Comparison of ENCODE assay signal across 20 cellular contexts in the genomic region with DNA sequence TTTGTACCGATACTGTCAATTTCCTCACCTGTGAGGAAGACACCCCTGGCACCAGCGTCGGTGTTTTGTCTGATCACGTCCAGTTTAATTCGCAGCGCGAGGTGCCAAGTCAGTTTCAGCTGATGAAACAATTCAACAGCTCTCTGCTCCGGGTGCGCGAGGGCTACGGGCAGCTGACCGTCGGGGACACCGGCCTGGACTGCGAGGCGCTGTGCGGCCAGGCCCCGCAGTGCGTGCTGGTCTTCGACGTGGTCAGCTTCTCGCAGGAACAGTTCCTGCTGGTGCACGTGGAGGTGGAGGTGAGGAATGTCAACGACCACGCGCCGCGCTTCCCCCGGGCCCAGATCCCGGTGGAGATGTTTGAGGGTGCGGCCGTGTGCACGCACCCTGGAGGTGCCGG.
A peak's percentile ranks its signal among the peaks of the same experiment; 100 is the strongest.
DNase-seq lines count a peak whose midpoint lies in the region; ATAC-seq and TF ChIP-seq lines count a peak whose summit lies in the region.
"Had no signal": no experiment of that assay in that cellular context is flagged by ENCODE, and none has a peak within 500 bp of the region (broad histone marks: within the 10 kb centered on the region; RNA-seq: fewer than 3 reads in every experiment).

No MANE protein-coding gene starts in this region.

- H3K9me3 ChIP-seq in esophagus muscularis mucosa (no peaks in the 10 kb centered on the region), neuronal stem cell (replicated peaks in 1 of 2; ENCODE audit: control insufficient read depth in 2 of 2, insufficient read depth in 1 of 2, low read depth in 1 of 2, low read length in 2 of 2) (peaks cover 7 to 8% of the 10 kb centered on the region in 2 donors), tibial artery (no peaks in the 10 kb centered on the region)

- TF ChIP-seq EP300 in esophagus muscularis mucosa (IDR thresholded peaks at IDR 0.05) = no peak

- H3K4me3 Mint-ChIP-seq in stimulated activated naive CD8-positive, alpha-beta T cell treated with anti-CD3 and anti-CD28 coated beads, Interleukin-15, amount 100 ng/mL, for 72 hours = no peak overlapping the region

- H3K23ac ChIP-seq in neuronal stem cell (ENCODE audit: low read depth, low read length, poor library complexity) = peak overlapping the region; percentile 80

- peak overlapping the region; percentile 94 for H2BK12ac ChIP-seq in neuronal stem cell (ENCODE audit: low read length)

- no peak for TF ChIP-seq POLR2A in esophagus muscularis mucosa (IDR thresholded peaks at IDR 0.05; ENCODE audit: low read depth)

- intact Hi-C loops in esophagus muscularis mucosa (cut with DNase I) (no loop called here), tibial artery (cut with DNase I; ENCODE audit: low total_unique reads) (no loop called here)

- H3K27me3 ChIP-seq in esophagus muscularis mucosa = peaks cover 0 to 72% (median 22%) of the 10 kb centered on the region in 4 donors
- H3K27me3 ChIP-seq in neuronal stem cell (ENCODE audit: control insufficient read depth in 3 of 3, insufficient read depth in 3 of 3, low read depth in 1 of 3, low read length in 3 of 3) = peaks cover 0 to 29% (median 7%) of the 10 kb centered on the region in 3 experiments
- H3K27me3 ChIP-seq in tibial artery = peaks cover 0 to 36% of the 10 kb centered on the region in 2 donors

- no peak overlapping the region for H3K27ac Mint-ChIP-seq in stimulated activated naive CD8-positive, alpha-beta T cell treated with anti-CD3 and anti-CD28 coated beads, Interleukin-15, amount 100 ng/mL, for 72 hours

- no peaks in the 10 kb centered on the region for H3K36me3 ChIP-seq in esophagus muscularis mucosa
- no peaks in the 10 kb centered on the region for H3K36me3 ChIP-seq in neuronal stem cell (replicated peaks in 1 of 2; ENCODE audit: control insufficient read depth in 2 of 2, insufficient read depth in 2 of 2, low read length in 2 of 2)
- no peaks in the 10 kb centered on the region for H3K36me3 ChIP-seq in tibial artery

- 73% methylated on average over 15 of the region's 34 CpGs for WGBS in esophagus muscularis mucosa
- WGBS in neuronal stem cell (ENCODE audit: extremely low coverage in 2 of 2, insufficient read length in 2 of 2, insufficient replicate concordance in 1 of 2), 2 donors = no CpG with 5 or more reads among the region's 34 CpGs

- H2BK5ac ChIP-seq in neuronal stem cell (ENCODE audit: low read length) = no peak overlapping the region

- H3K4me3 ChIP-seq in esophagus muscularis mucosa = no peak overlapping the region
- no peak overlapping the region for H3K4me3 ChIP-seq in neuronal stem cell (ENCODE audit: low read length in 2 of 2)
- no peak overlapping the region for H3K4me3 ChIP-seq in tibial artery
- H3K4me3 ChIP-seq: PC-9 had no signal

- H4K91ac ChIP-seq in neuronal stem cell (ENCODE audit: low read depth, low read length, poor library complexity) = no peak overlapping the region

- no peaks in the 10 kb centered on the region for H3K9me3 Mint-ChIP-seq in stimulated activated naive CD8-positive, alpha-beta T cell treated with anti-CD3 and anti-CD28 coated beads, Interleukin-15, amount 100 ng/mL, for 72 hours

- H2BK120ac ChIP-seq in neuronal stem cell (ENCODE audit: low read depth, low read length) = no peak overlapping the region

- no peak overlapping the region for H3K4ac ChIP-seq in neuronal stem cell (ENCODE audit: low read length)

- no peaks in the 10 kb centered on the region for H3K4me1 Mint-ChIP-seq in stimulated activated naive CD8-positive, alpha-beta T cell treated with anti-CD3 and anti-CD28 coated beads, Interleukin-15, amount 100 ng/mL, for 72 hours

- peak overlapping the region; percentile 60 for H2AFZ ChIP-seq in neuronal stem cell (ENCODE audit: low read length)
- H2AFZ ChIP-seq: PC-9 had no signal

- no peak overlapping the region for H2BK15ac ChIP-seq in neuronal stem cell (ENCODE audit: low read length)

- peaks cover 36% of the 10 kb centered on the region for H3K27me3 Mint-ChIP-seq in stimulated activated naive CD8-positive, alpha-beta T cell treated with anti-CD3 and anti-CD28 coated beads, Interleukin-15, amount 100 ng/mL, for 72 hours

- H4K8ac ChIP-seq in neuronal stem cell (ENCODE audit: low read depth, low read length) = no peak overlapping the region

- TF ChIP-seq CTCF in esophagus muscularis mucosa (IDR thresholded peaks at IDR 0.05) = no peak
- no peak for TF ChIP-seq CTCF in tibial artery (IDR thresholded peaks at IDR 0.05)

- peak overlapping the region; percentile 66 for H3K14ac ChIP-seq in neuronal stem cell (ENCODE audit: low read length)

- peak overlapping the region; percentile 37 for H2AK5ac ChIP-seq in neuronal stem cell (ENCODE audit: low read depth, low read length)

- peaks cover 0 to 15% (median 4%) of the 10 kb centered on the region in 4 donors for H3K4me1 ChIP-seq in esophagus muscularis mucosa
- peaks cover 5 to 6% of the 10 kb centered on the region in 2 donors for H3K4me1 ChIP-seq in neuronal stem cell (ENCODE audit: control insufficient read depth in 2 of 2, insufficient read depth in 1 of 2, low read depth in 1 of 2, low read length in 2 of 2)
- H3K4me1 ChIP-seq in tibial artery = peaks cover 0 to 4% (median 0%) of the 10 kb centered on the region in 4 donors

- H3K9ac ChIP-seq in neuronal stem cell (ENCODE audit: low read depth, low read length, poor library complexity) = no peak overlapping the region

- H3K18ac ChIP-seq in neuronal stem cell (ENCODE audit: low read length) = peak overlapping the region; percentile 38

- H3K79me1 ChIP-seq in neuronal stem cell (ENCODE audit: low read depth, low read length) = no peaks in the 10 kb centered on the region

- no peak for DNase-seq in stimulated activated naive CD8-positive, alpha-beta T cell treated with anti-CD3 and anti-CD28 coated beads, Interleukin-15, amount 100 ng/mL, for 72 hours
- no peak for DNase-seq in stimulated activated naive CD8-positive, alpha-beta T cell treated with anti-CD3 and anti-CD28 coated beads, Interleukin-15, Interleukin-2, amounts not matched to agents 100 U/mL and 50 U/mL, for 24 hours
- peak; percentile 78 for DNase-seq in esophagus muscularis mucosa (ENCODE audit: extremely low spot score)
- DNase-seq in neuronal stem cell (ENCODE audit: low spot score) = no peak
- DNase-seq in tibial artery = no peak
- no peak for DNase-seq in NCI-H526 (lab: John Stamatoyannopoulos, UW)
- DNase-seq in DMS79 (lab: John Stamatoyannopoulos, UW) = no peak
- DNase-seq: AML-193, HCEC 1CT, KBM-7, MM.1S, NCI-H1048, NCI-H1436, NCI-H187 treated with DMSO at 0.1 percent for 48 hours, NCI-H2107, NCI-H446 treated with DMSO at 0.1 percent for 48 hours, PC-9, RPMI8226 had no signal

- no peak overlapping the region for H3K4me2 ChIP-seq in neuronal stem cell (ENCODE audit: insufficient read depth, low read length, poor library complexity, severe bottlenecking)
- H3K4me2 ChIP-seq: PC-9 had no signal

- H3K27ac ChIP-seq in esophagus muscularis mucosa (replicated peaks in 1 of 4) (no peak overlapping the region), neuronal stem cell (replicated peaks; ENCODE audit: low read length) (no peak overlapping the region), tibial artery (no peak overlapping the region)
- H3K27ac ChIP-seq: PC-9 had no signal

- ATAC-seq in stimulated activated naive CD8-positive, alpha-beta T cell treated with anti-CD3 and anti-CD28 coated beads, Interleukin-15, amount 100 ng/mL, for 72 hours = peak; percentile 46
- no peak for ATAC-seq in stimulated activated naive CD8-positive, alpha-beta T cell treated with anti-CD3 and anti-CD28 coated beads, Interleukin-15, Interleukin-2, amounts not matched to agents 100 U/mL and 50 U/mL, for 24 hours
- ATAC-seq in GM21825 (IDR thresholded peaks at IDR 0.05; ENCODE audit: unreplicated experiment) = no peak
- ATAC-seq: SK-N-SH treated with all-trans-retinoic acid at 6 μM for 48 hours had no signal
